In the genomic region with DNA sequence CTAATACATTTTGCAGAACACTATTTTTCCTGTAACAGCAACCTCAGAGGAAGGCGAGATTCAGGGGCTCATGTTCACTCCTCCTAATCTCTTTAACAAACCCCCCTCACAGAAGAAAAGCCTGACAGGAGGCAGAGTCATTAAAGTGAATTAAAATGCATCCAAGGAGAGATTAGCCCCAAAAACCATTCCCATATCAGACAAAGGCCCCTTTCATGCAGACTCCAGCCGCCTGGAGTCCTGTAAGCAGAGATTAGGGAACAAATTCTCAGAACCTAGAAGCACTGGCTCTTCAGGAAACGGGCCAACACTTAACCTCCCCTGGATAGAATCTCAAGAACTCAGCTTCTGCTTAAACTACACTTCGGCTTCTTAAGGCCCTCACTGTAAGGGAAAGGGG, we compare ENCODE assay signal across 14 cellular contexts.
DNase-seq lines count a peak whose midpoint lies in the region; ATAC-seq and TF ChIP-seq lines count a peak whose summit lies in the region.
"Had no signal": no experiment of that assay in that cellular context is flagged by ENCODE, and none has a peak within 500 bp of the region (broad histone marks: within the 10 kb centered on the region; RNA-seq: fewer than 3 reads in every experiment).

No MANE protein-coding gene starts in this region.

- 42 to 50% methylated on average over 2 of the region's 4 CpGs for whole genome bisulfite sequencing in gastroesophageal sphincter (ENCODE audit: low coverage in 1 of 2), 2 donors

- no peaks in the 10 kb centered on the region for H3K27me3 ChIP-seq in gastroesophageal sphincter

- H3K4me3 Mint-ChIP-seq in nephron progenitor cell (peak overlapping the region; percentile 47), type B pancreatic cell (peak overlapping the region; percentile 63)
- no peak overlapping the region for H3K4me3 Mint-ChIP-seq in activated CD4-positive, alpha-beta memory T cell treated with anti-CD3 and anti-CD28 coated beads for 36 hours
- H3K4me3 Mint-ChIP-seq: CD4-positive, alpha-beta memory T cell had no signal

- no peaks in the 10 kb centered on the region for H3K9me3 Mint-ChIP-seq in nephron progenitor cell
- no peaks in the 10 kb centered on the region for H3K9me3 Mint-ChIP-seq in type B pancreatic cell
- no peaks in the 10 kb centered on the region for H3K9me3 Mint-ChIP-seq in activated CD4-positive, alpha-beta memory T cell treated with anti-CD3 and anti-CD28 coated beads for 36 hours
- H3K9me3 Mint-ChIP-seq: CD4-positive, alpha-beta memory T cell had no signal

- no peaks in the 10 kb centered on the region for H3K36me3 Mint-ChIP-seq in nephron progenitor cell (ENCODE audit: low read depth)
- H3K36me3 Mint-ChIP-seq in type B pancreatic cell: no peaks in the 10 kb centered on the region
- H3K36me3 Mint-ChIP-seq in activated CD4-positive, alpha-beta memory T cell treated with anti-CD3 and anti-CD28 coated beads for 36 hours: no peaks in the 10 kb centered on the region
- H3K36me3 Mint-ChIP-seq: CD4-positive, alpha-beta memory T cell had no signal

- peaks cover 0 to 37% (median 20%) of the 10 kb centered on the region in 3 donors for H3K4me1 ChIP-seq in gastroesophageal sphincter

- H3K27ac ChIP-seq in gastroesophageal sphincter: peak overlapping the region in 3 of 4 donors; percentile 47 to 58 (median 48)
- H3K27ac ChIP-seq: coronary artery, VCaP had no signal

- CTCF ChIA-PET in activated CD4-positive, alpha-beta memory T cell treated with anti-CD3 and anti-CD28 coated beads for 36 hours (lab: Charles Lee): no interaction called here

- no peak for TF ChIP-seq POLR2A in gastroesophageal sphincter (IDR thresholded peaks at IDR 0.05)

- H3K36me3 ChIP-seq in gastroesophageal sphincter: no peaks in the 10 kb centered on the region

- no peak overlapping the region for H3K4me3 ChIP-seq in gastroesophageal sphincter
- H3K4me3 ChIP-seq: coronary artery had no signal

- H3K27me3 Mint-ChIP-seq in nephron progenitor cell (ENCODE audit: low read depth, poor library complexity) (peaks cover 2% of the 10 kb centered on the region), type B pancreatic cell (no peaks in the 10 kb centered on the region)
- no peaks in the 10 kb centered on the region for H3K27me3 Mint-ChIP-seq in activated CD4-positive, alpha-beta memory T cell treated with anti-CD3 and anti-CD28 coated beads for 36 hours
- H3K27me3 Mint-ChIP-seq: CD4-positive, alpha-beta memory T cell had no signal

- peaks cover 64% of the 10 kb centered on the region for H3K4me1 Mint-ChIP-seq in nephron progenitor cell
- H3K4me1 Mint-ChIP-seq in type B pancreatic cell (ENCODE audit: unreplicated experiment): peaks cover 48% of the 10 kb centered on the region
- H3K4me1 Mint-ChIP-seq in activated CD4-positive, alpha-beta memory T cell treated with anti-CD3 and anti-CD28 coated beads for 36 hours (ENCODE audit: low read depth): no peaks in the 10 kb centered on the region
- H3K4me1 Mint-ChIP-seq: CD4-positive, alpha-beta memory T cell had no signal

- intact Hi-C loops in activated CD4-positive, alpha-beta memory T cell treated with anti-CD3 and anti-CD28 coated beads for 36 hours (cut with micrococcal nuclease): no loop called here

- no peak for TF ChIP-seq EP300 in gastroesophageal sphincter (IDR thresholded peaks at IDR 0.05)

- H3K27ac Mint-ChIP-seq in nephron progenitor cell: peak overlapping the region; percentile 98
- H3K27ac Mint-ChIP-seq in type B pancreatic cell: peak overlapping the region; percentile 73
- H3K27ac Mint-ChIP-seq in activated CD4-positive, alpha-beta memory T cell treated with anti-CD3 and anti-CD28 coated beads for 36 hours: no peak overlapping the region
- H3K27ac Mint-ChIP-seq: CD4-positive, alpha-beta memory T cell had no signal

- no peak for TF ChIP-seq CTCF in gastroesophageal sphincter (IDR thresholded peaks at IDR 0.05)
- TF ChIP-seq CTCF in nephron progenitor cell (IDR thresholded peaks at IDR 0.05): no peak
- no peak for TF ChIP-seq CTCF in type B pancreatic cell (conservative IDR thresholded peaks at IDR 0.05)

- ATAC-seq in gastroesophageal sphincter: no peak

- H3K9me3 ChIP-seq in gastroesophageal sphincter: no peaks in the 10 kb centered on the region

- POLR2A ChIA-PET in activated CD4-positive, alpha-beta memory T cell treated with anti-CD3 and anti-CD28 coated beads for 36 hours (lab: Charles Lee): no interaction called here

- peak; percentile 44 for DNase-seq in DMS53 (lab: John Stamatoyannopoulos, UW)
- no peak for DNase-seq in DMS53 treated with DMSO at 0.1 percent for 48 hours (lab: John Stamatoyannopoulos, UW; ENCODE audit: unreplicated experiment)
- DNase-seq in nephron progenitor cell: no peak
- DNase-seq in type B pancreatic cell (ENCODE audit: extremely low spot score, unreplicated experiment): no peak
- DNase-seq in glomerular visceral epithelial cell (ENCODE audit: extremely low spot score): no peak
- no peak for DNase-seq in NCI-H1694 (lab: John Stamatoyannopoulos, UW)
- no peak for DNase-seq in activated CD4-positive, alpha-beta memory T cell treated with anti-CD3 and anti-CD28 coated beads for 36 hours
- DNase-seq: 8988T; CD4-positive, alpha-beta memory T cell; GF-D8; HCEC 1CT had no signal
